Comparison of ENCODE assay signal across 16 cellular contexts in the genomic region with DNA sequence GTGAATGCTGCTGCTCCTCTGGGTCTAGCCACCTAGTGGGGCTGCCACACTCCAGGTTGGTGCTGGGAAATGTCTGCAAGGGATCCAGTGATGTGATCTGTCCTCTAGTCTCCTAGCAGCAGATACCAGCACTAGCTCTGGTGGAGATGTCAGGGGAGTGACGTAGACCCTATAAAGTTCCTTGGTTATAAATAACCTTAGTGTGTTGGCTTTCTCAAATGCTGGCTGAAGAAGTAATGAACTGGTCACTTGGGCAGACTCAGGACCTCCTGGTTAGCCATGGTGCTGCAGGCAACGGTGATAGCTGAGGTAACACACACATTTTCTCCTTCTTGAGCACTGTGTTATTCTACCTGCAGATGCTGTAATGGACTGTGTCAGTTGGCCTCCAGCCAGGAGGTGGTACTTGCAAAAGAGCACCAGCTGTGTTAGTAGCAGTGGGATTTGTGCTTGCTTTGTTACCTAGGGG. TPM values are rescaled to one million over a fixed set of nuclear protein-coding genes. Genes with fewer than 3 reads are reported as not detected.
DNase-seq lines count a peak whose midpoint lies in the region; ATAC-seq and TF ChIP-seq lines count a peak whose summit lies in the region.
"Had no signal": no experiment of that assay in that cellular context is flagged by ENCODE, and none has a peak within 500 bp of the region (broad histone marks: within the 10 kb centered on the region; RNA-seq: fewer than 3 reads in every experiment).

No MANE protein-coding gene starts in this region.

- no peaks in the 10 kb centered on the region for H3K27me3 Mint-ChIP-seq in neural crest cell (ENCODE audit: low read depth)
- H3K27me3 Mint-ChIP-seq: activated CD4-positive, alpha-beta T cell treated with anti-CD3 and anti-CD28 coated beads, Interleukin-2, amount 10 ng/mL, durations not matched to agents 24 days and 14 days; activated naive CD4-positive, alpha-beta T cell treated with anti-CD3 and anti-CD28 coated beads, Interleukin-2, amount 50 U/mL, for 24 hours; stimulated activated memory B cell treated with anti-CD40 and anti-IgM and Interleukin-4, amounts not matched to agents 10 μg/mL and 1 μg/mL and 100 μg/mL, for 72 hours had no signal

- POLR2A ChIA-PET in HEK293 (lab: Yijun Ruan, JAX), result no interaction called here

- peak overlapping the region; percentile 72 for H3K27ac Mint-ChIP-seq in neural crest cell (ENCODE audit: unreplicated experiment)
- H3K27ac Mint-ChIP-seq: activated CD4-positive, alpha-beta T cell treated with anti-CD3 and anti-CD28 coated beads, Interleukin-2, amount 10 ng/mL, durations not matched to agents 24 days and 14 days; activated naive CD4-positive, alpha-beta T cell treated with anti-CD3 and anti-CD28 coated beads, Interleukin-2, amount 50 U/mL, for 24 hours; stimulated activated memory B cell treated with anti-CD40 and anti-IgM and Interleukin-4, amounts not matched to agents 10 μg/mL and 1 μg/mL and 100 μg/mL, for 72 hours had no signal

- ATAC-seq in GM18519 (IDR thresholded peaks at IDR 0.05; ENCODE audit: low FRiP score, unreplicated experiment), result no peak
- no peak for ATAC-seq in GM21360 (IDR thresholded peaks at IDR 0.05; ENCODE audit: unreplicated experiment)
- ATAC-seq: stimulated activated memory B cell treated with anti-CD40 and anti-IgM and Interleukin-4, amounts not matched to agents 10 μg/mL and 1 μg/mL and 100 μg/mL, for 72 hours had no signal

- H3K9me3 ChIP-seq in HEK293 (ENCODE audit: control insufficient read depth, insufficient read depth, low read depth, low read length), result no peaks in the 10 kb centered on the region
- H3K9me3 ChIP-seq: BLaER1, tibial nerve had no signal

- H3K9me3 Mint-ChIP-seq in neural crest cell, result no peaks in the 10 kb centered on the region
- H3K9me3 Mint-ChIP-seq: activated naive CD4-positive, alpha-beta T cell treated with anti-CD3 and anti-CD28 coated beads, Interleukin-2, amount 50 U/mL, for 24 hours had no signal

- H3K4me1 ChIP-seq in HEK293 (ENCODE audit: control insufficient read depth, insufficient read depth, low read length), result peaks cover 14% of the 10 kb centered on the region
- H3K4me1 ChIP-seq: BLaER1, tibial nerve had no signal

- peaks cover 8% of the 10 kb centered on the region for H3K36me3 Mint-ChIP-seq in neural crest cell (ENCODE audit: low read depth)
- H3K36me3 Mint-ChIP-seq: activated naive CD4-positive, alpha-beta T cell treated with anti-CD3 and anti-CD28 coated beads, Interleukin-2, amount 50 U/mL, for 24 hours; stimulated activated memory B cell treated with anti-CD40 and anti-IgM and Interleukin-4, amounts not matched to agents 10 μg/mL and 1 μg/mL and 100 μg/mL, for 72 hours had no signal

- H3K4me3 Mint-ChIP-seq in neural crest cell, result no peak overlapping the region
- H3K4me3 Mint-ChIP-seq: activated CD4-positive, alpha-beta T cell treated with anti-CD3 and anti-CD28 coated beads, Interleukin-2, amount 10 ng/mL, durations not matched to agents 24 days and 14 days; activated naive CD4-positive, alpha-beta T cell treated with anti-CD3 and anti-CD28 coated beads, Interleukin-2, amount 50 U/mL, for 24 hours; stimulated activated memory B cell treated with anti-CD40 and anti-IgM and Interleukin-4, amounts not matched to agents 10 μg/mL and 1 μg/mL and 100 μg/mL, for 72 hours had no signal

- DNase-seq in DMS153 treated with DMSO at 0.1 percent for 48 hours (lab: John Stamatoyannopoulos, UW; ENCODE audit: unreplicated experiment), result peak; percentile 22
- peak; percentile 96 for DNase-seq in NCI-H69 (lab: John Stamatoyannopoulos, UW)
- no peak for DNase-seq in neural crest cell (ENCODE audit: low read depth, low spot score)
- no peak for DNase-seq in NCI-H1092 (lab: John Stamatoyannopoulos, UW)
- DNase-seq: activated CD4-positive, alpha-beta T cell treated with anti-CD3 and anti-CD28 coated beads, Interleukin-2, amount 10 ng/mL, durations not matched to agents 24 days and 14 days; EL; NCI-H2029 treated with DMSO at 0.1 percent for 48 hours had no signal

- H3K27ac ChIP-seq in HEK293 (ENCODE audit: extremely low read depth, low read depth, low read length), result peak overlapping the region; percentile 58; the same call in 1 of the 2 replicates
- H3K27ac ChIP-seq: BLaER1, tibial nerve had no signal

- H3K4me1 Mint-ChIP-seq in neural crest cell, result no peaks in the 10 kb centered on the region
- H3K4me1 Mint-ChIP-seq: activated CD4-positive, alpha-beta T cell treated with anti-CD3 and anti-CD28 coated beads, Interleukin-2, amount 10 ng/mL, durations not matched to agents 24 days and 14 days; activated naive CD4-positive, alpha-beta T cell treated with anti-CD3 and anti-CD28 coated beads, Interleukin-2, amount 50 U/mL, for 24 hours; stimulated activated memory B cell treated with anti-CD40 and anti-IgM and Interleukin-4, amounts not matched to agents 10 μg/mL and 1 μg/mL and 100 μg/mL, for 72 hours had no signal

- CTCF ChIA-PET in HEK293 (lab: Yijun Ruan, JAX), result interaction anchor here (0.6 to 1.2 kb wide), 3 partner anchors 45 to 83 kb away, joined by 3 to 5 read pairs (median 3); no protein-coding TSS in a partner anchor

- H3K4me3 ChIP-seq in HEK293 (ENCODE audit: low read depth, low read length), result no peak overlapping the region
- H3K4me3 ChIP-seq: BLaER1, tibial nerve had no signal

- TF ChIP-seq CTCF in HEK293 (tag by site-specific recombination; IDR thresholded peaks at IDR 0.05) (peak; percentile 24; the same call in 1 of the 2 replicates), neural crest cell (conservative IDR thresholded peaks at IDR 0.05) (no peak)

- no peaks in the 10 kb centered on the region for H3K36me3 ChIP-seq in HEK293 (ENCODE audit: control insufficient read depth in 2 of 2, insufficient read depth in 1 of 2, low read length in 2 of 2)
- H3K36me3 ChIP-seq: BLaER1, tibial nerve had no signal

TF ChIP-seq in HEK293, 187 proteins besides CTCF, POLR2A, EP300 and RAD21 (continues in another document):
- TF ChIP-seq GLIS2 (tag by site-specific recombination; IDR thresholded peaks at IDR 0.05) (0 out of 2 replicates have a peak, but pooled peaks have one; percentile 19), ZNF600 (tag by site-specific recombination; IDR thresholded peaks at IDR 0.05) (peak; percentile 57; the same call in 1 of the 2 replicates), SCRT1 (tag by site-specific recombination; IDR thresholded peaks at IDR 0.05; ENCODE audit: borderline replicate concordance) (no peak), MEIS1 (CRISPR knock-in tag; IDR thresholded peaks at IDR 0.05; ENCODE audit: borderline replicate concordance) (no peak), KLF10 (tag by site-specific recombination; IDR thresholded peaks at IDR 0.05) (no peak), SP2 (tag by site-specific recombination; IDR thresholded peaks at IDR 0.05) (no peak), ZIC2 (tag by site-specific recombination; IDR thresholded peaks at IDR 0.05) (peak; percentile 40; the same call in 1 of the 2 replicates), GLIS1 (tag by site-specific recombination; IDR thresholded peaks at IDR 0.05) (peak; percentile 78), ZNF791 (tag by site-specific recombination; IDR thresholded peaks at IDR 0.05) (no peak), FEZF1 (tag by site-specific recombination; IDR thresholded peaks at IDR 0.05) (0 out of 2 replicates have a peak, but pooled peaks have one; percentile 22)
- TF ChIP-seq, protein P1, sequence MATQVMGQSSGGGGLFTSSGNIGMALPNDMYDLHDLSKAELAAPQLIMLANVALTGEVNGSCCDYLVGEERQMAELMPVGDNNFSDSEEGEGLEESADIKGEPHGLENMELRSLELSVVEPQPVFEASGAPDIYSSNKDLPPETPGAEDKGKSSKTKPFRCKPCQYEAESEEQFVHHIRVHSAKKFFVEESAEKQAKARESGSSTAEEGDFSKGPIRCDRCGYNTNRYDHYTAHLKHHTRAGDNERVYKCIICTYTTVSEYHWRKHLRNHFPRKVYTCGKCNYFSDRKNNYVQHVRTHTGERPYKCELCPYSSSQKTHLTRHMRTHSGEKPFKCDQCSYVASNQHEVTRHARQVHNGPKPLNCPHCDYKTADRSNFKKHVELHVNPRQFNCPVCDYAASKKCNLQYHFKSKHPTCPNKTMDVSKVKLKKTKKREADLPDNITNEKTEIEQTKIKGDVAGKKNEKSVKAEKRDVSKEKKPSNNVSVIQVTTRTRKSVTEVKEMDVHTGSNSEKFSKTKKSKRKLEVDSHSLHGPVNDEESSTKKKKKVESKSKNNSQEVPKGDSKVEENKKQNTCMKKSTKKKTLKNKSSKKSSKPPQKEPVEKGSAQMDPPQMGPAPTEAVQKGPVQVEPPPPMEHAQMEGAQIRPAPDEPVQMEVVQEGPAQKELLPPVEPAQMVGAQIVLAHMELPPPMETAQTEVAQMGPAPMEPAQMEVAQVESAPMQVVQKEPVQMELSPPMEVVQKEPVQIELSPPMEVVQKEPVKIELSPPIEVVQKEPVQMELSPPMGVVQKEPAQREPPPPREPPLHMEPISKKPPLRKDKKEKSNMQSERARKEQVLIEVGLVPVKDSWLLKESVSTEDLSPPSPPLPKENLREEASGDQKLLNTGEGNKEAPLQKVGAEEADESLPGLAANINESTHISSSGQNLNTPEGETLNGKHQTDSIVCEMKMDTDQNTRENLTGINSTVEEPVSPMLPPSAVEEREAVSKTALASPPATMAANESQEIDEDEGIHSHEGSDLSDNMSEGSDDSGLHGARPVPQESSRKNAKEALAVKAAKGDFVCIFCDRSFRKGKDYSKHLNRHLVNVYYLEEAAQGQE (tag by site-specific recombination; IDR thresholded peaks at IDR 0.05), result 0 out of 2 replicates have a peak, but pooled peaks have one; percentile 12
- TF ChIP-seq, protein P2, sequence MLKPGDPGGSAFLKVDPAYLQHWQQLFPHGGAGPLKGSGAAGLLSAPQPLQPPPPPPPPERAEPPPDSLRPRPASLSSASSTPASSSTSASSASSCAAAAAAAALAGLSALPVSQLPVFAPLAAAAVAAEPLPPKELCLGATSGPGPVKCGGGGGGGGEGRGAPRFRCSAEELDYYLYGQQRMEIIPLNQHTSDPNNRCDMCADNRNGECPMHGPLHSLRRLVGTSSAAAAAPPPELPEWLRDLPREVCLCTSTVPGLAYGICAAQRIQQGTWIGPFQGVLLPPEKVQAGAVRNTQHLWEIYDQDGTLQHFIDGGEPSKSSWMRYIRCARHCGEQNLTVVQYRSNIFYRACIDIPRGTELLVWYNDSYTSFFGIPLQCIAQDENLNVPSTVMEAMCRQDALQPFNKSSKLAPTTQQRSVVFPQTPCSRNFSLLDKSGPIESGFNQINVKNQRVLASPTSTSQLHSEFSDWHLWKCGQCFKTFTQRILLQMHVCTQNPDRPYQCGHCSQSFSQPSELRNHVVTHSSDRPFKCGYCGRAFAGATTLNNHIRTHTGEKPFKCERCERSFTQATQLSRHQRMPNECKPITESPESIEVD (tag by site-specific recombination; IDR thresholded peaks at IDR 0.05), result peak; percentile 14; the same call in 1 of the 2 replicates

RNA-seq across cellular contexts. Expression of gene BBOX1, which starts 35.5 kb away (rescaled TPM):
- not detected in 2 replicates for total RNA-seq in neural crest cell
- total RNA-seq: activated CD4-positive, alpha-beta T cell treated with anti-CD3 and anti-CD28 coated beads, Interleukin-2, amount 10 ng/mL, durations not matched to agents 24 days and 14 days; dermis microvascular lymphatic vessel endothelial cell; OCI-LY7 had no signal

Comparison
In these comparisons a context has a peak if more than half of its experiments do, and no peak if none do; other contexts are left out.
1. DNase-seq: peak in DMS153 treated with DMSO at 0.1 percent for 48 hours (single experiment) and NCI-H69 (single experiment); none in neural crest cell (single experiment) and NCI-H1092 (single experiment).